1 cellular context compared by ENCODE assay signal in the genomic region with DNA sequence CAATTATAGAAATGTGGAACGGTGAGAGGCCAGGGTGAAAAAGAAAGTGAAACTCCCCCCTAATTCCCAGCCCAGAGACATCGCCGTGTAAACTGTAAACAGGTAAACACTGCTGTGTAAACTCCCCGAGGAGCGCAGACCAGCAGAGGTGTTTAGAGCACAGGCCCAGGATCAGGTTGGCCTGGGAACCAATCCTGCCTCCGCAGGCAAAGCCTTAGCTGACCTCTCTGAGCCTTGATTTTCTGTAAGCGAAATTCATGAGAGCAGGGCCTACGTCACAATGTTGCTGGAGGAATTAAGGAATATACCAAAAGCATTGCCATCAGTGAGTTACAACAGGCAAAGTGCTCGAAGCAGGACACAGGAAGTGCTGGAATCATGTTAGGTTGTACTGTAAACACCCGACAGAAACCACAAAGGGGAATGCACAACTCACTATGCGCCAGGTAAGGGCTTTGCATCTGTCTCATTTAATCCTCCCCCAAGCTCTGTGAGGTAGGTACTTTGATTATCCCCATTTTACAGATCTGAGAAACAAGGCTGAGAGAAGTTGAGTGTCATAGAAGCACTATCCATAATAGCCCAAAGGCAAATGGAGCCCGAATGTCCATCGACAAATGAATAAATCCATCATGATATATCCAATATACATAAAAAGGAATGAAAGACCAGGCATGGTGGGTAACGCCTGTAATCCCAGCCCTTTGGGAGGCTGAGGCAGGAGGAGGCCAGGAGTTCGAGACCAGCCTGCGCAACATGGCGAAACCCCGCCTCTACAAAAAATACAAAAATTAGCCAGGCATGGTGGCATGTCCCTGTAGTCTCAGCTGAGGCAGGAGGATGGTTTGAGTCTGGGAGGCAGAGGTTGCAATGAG.
A peak's percentile ranks its signal among the peaks of the same experiment; 100 is the strongest.
TF ChIP-seq lines count a peak whose summit lies in the region.

No MANE protein-coding gene starts in this region.

TF ChIP-seq in K562, 482 proteins besides CTCF, POLR2A, EP300 and RAD21 (continued from another document):
- TF ChIP-seq, protein P1, sequence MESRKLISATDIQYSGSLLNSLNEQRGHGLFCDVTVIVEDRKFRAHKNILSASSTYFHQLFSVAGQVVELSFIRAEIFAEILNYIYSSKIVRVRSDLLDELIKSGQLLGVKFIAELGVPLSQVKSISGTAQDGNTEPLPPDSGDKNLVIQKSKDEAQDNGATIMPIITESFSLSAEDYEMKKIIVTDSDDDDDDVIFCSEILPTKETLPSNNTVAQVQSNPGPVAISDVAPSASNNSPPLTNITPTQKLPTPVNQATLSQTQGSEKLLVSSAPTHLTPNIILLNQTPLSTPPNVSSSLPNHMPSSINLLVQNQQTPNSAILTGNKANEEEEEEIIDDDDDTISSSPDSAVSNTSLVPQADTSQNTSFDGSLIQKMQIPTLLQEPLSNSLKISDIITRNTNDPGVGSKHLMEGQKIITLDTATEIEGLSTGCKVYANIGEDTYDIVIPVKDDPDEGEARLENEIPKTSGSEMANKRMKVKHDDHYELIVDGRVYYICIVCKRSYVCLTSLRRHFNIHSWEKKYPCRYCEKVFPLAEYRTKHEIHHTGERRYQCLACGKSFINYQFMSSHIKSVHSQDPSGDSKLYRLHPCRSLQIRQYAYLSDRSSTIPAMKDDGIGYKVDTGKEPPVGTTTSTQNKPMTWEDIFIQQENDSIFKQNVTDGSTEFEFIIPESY (CRISPR knock-in tag; IDR thresholded peaks at IDR 0.05) = no peak
- TF ChIP-seq KDM1A (IDR thresholded peaks at IDR 0.05) = peak; percentile 58 to 75
- no peak for TF ChIP-seq BRD4 (IDR thresholded peaks at IDR 0.05)
- TF ChIP-seq ETV1 (tag; conservative IDR thresholded peaks at IDR 0.05; ENCODE audit: low read depth) = peak; percentile 43; the same call in 1 of the 2 replicates
- TF ChIP-seq NR2C1 (IDR thresholded peaks at IDR 0.05) = no peak
- TF ChIP-seq NR2C1 (tag; IDR thresholded peaks at IDR 0.05) = peak; percentile 40
- peak; percentile 12 for TF ChIP-seq PHF20 (IDR thresholded peaks at IDR 0.05; ENCODE audit: partially characterized antibody)
- TF ChIP-seq RBM22 (IDR thresholded peaks at IDR 0.05; ENCODE audit: low read depth, low read length, poor library complexity, severe bottlenecking) = no peak
- no peak for TF ChIP-seq SIN3B (IDR thresholded peaks at IDR 0.05; ENCODE audit: low read depth)
- TF ChIP-seq FOXJ2 (tag; IDR thresholded peaks at IDR 0.05) = 0 out of 2 replicates have a peak, but pooled peaks have one; percentile 29
- TF ChIP-seq KLF6 (CRISPR knock-in tag; IDR thresholded peaks at IDR 0.05; ENCODE audit: borderline replicate concordance) = 0 out of 2 replicates have a peak, but pooled peaks have one; percentile 9
- TF ChIP-seq YBX1 (IDR thresholded peaks at IDR 0.05) = no peak
- TF ChIP-seq, protein P2, sequence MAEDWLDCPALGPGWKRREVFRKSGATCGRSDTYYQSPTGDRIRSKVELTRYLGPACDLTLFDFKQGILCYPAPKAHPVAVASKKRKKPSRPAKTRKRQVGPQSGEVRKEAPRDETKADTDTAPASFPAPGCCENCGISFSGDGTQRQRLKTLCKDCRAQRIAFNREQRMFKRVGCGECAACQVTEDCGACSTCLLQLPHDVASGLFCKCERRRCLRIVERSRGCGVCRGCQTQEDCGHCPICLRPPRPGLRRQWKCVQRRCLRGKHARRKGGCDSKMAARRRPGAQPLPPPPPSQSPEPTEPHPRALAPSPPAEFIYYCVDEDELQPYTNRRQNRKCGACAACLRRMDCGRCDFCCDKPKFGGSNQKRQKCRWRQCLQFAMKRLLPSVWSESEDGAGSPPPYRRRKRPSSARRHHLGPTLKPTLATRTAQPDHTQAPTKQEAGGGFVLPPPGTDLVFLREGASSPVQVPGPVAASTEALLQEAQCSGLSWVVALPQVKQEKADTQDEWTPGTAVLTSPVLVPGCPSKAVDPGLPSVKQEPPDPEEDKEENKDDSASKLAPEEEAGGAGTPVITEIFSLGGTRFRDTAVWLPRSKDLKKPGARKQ (CRISPR knock-in tag; IDR thresholded peaks at IDR 0.05) = peak; percentile 70; the same call in 1 of the 2 replicates
- TF ChIP-seq CHCHD3 (CRISPR knock-in tag; IDR thresholded peaks at IDR 0.05) = no peak
- TF ChIP-seq HDAC3 (IDR thresholded peaks at IDR 0.05; ENCODE audit: borderline replicate concordance, partially characterized antibody) = no peak
- TF ChIP-seq THRAP3 (IDR thresholded peaks at IDR 0.05; ENCODE audit: borderline replicate concordance) = peak; percentile 44; the same call in 1 of the 2 replicates
- peak; percentile 31 for TF ChIP-seq CREM (IDR thresholded peaks at IDR 0.05; ENCODE audit: low read depth)
- no peak for TF ChIP-seq ELF1 (tag; IDR thresholded peaks at IDR 0.05)
- peak; percentile 39 for TF ChIP-seq CHD4 (IDR thresholded peaks at IDR 0.05; ENCODE audit: insufficient read depth, insufficient replicate concordance, low read depth, low read length, poor library complexity, severe bottlenecking)
- 0 out of 2 replicates have a peak, but pooled peaks have one; percentile 4 for TF ChIP-seq JUND (IDR thresholded peaks at IDR 0.05; ENCODE audit: borderline replicate concordance, low read depth, low read length)
- no peak; the same call in 2 of the 3 replicates for TF ChIP-seq JUND (tag; IDR thresholded peaks at IDR 0.05; ENCODE audit: borderline replicate concordance, low read depth, low read length)
- TF ChIP-seq E2F5 (CRISPR knock-in tag; IDR thresholded peaks at IDR 0.05) = no peak
- TF ChIP-seq BCOR (IDR thresholded peaks at IDR 0.05) = peak; percentile 84
- 0 out of 2 replicates have a peak, but pooled peaks have one; percentile 20 for TF ChIP-seq NFRKB (IDR thresholded peaks at IDR 0.05; ENCODE audit: low read depth)
